ENCODE assay signal across 31 cellular contexts in the genomic region with DNA sequence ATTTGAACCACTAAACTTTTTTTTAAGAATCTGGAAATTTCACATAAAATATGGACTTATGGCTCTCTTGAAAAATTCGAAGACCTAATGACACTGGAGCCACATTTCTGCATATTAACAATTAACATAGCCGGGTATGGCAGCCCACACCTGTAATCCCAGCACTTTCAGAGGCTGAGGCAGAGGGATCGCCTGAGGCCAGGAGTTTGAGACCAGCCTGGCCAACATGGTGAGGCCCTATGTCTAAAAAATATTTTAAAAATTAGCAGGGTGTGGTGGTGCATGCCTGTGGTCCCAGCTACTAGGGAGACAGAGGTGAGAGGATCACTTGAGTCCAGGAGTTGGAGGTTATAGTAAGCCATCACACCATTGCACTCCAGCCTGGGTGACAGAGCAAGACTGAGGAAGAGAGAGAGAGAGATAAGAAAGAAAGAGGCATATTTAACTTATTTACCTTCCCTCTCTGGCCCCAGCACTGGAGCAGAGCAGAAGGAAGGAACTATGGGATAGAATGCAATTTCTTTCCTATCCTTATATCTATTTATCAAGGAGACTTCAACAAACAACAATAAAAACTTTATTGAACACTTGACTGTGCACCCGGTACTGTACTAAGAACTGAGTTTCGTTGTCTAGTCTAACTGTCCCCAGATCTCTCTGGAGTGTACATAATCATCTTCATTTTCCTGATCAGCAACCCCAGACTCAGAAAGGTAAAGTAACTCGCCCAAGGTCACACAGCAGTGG.
"Had no signal": no experiment of that assay in that cellular context is flagged by ENCODE, and none has a peak within 500 bp of the region (broad histone marks: within the 10 kb centered on the region; RNA-seq: fewer than 3 reads in every experiment).

No MANE protein-coding gene starts in this region.

- H3K27ac Mint-ChIP-seq: activated CD4-positive, alpha-beta memory T cell treated with anti-CD3 and anti-CD28 coated beads, Interleukin-2, amount 10 ng/mL, durations not matched to agents 7 days and 5 days; activated CD8-positive, alpha-beta memory T cell treated with anti-CD3 and anti-CD28 coated beads, Interleukin-2, amount 10 ng/mL, durations not matched to agents 7 days and 5 days; activated naive CD4-positive, alpha-beta T cell treated with anti-CD3 and anti-CD28 coated beads, Interleukin-2, amount 10 ng/mL, durations not matched to agents 7 days and 5 days; activated naive CD8-positive, alpha-beta T cell; activated naive CD8-positive, alpha-beta T cell treated with anti-CD3 and anti-CD28 coated beads, Interleukin-2, amount 50 U/mL, for 24 hours had no signal

- H3K4me1 Mint-ChIP-seq: activated CD4-positive, alpha-beta memory T cell treated with anti-CD3 and anti-CD28 coated beads, Interleukin-2, amount 10 ng/mL, durations not matched to agents 7 days and 5 days; activated CD8-positive, alpha-beta memory T cell treated with anti-CD3 and anti-CD28 coated beads, Interleukin-2, amount 10 ng/mL, durations not matched to agents 7 days and 5 days; activated naive CD4-positive, alpha-beta T cell treated with anti-CD3 and anti-CD28 coated beads, Interleukin-2, amount 10 ng/mL, durations not matched to agents 7 days and 5 days; activated naive CD8-positive, alpha-beta T cell treated with anti-CD3 and anti-CD28 coated beads, Interleukin-2, amount 50 U/mL, for 24 hours had no signal

- DNase-seq: activated CD4-positive, alpha-beta memory T cell treated with anti-CD3 and anti-CD28 coated beads, Interleukin-2, amount 10 ng/mL, durations not matched to agents 7 days and 5 days; activated CD4-positive, alpha-beta T cell treated with anti-CD3 and anti-CD28 coated beads for 1 hour; activated CD4-positive, alpha-beta T cell treated with anti-CD3 and anti-CD28 coated beads for 48 hours; activated CD4-positive, CD25-positive, alpha-beta regulatory T cell; activated CD8-positive, alpha-beta memory T cell treated with anti-CD3 and anti-CD28 coated beads for 24 hours; activated CD8-positive, alpha-beta memory T cell treated with anti-CD3 and anti-CD28 coated beads, Interleukin-2, amount 10 ng/mL, durations not matched to agents 7 days and 5 days; activated CD8-positive, alpha-beta memory T cell treated with anti-CD3 and anti-CD28 coated beads, Interleukin-2, amount 50 U/mL, for 48 hours; activated effector memory CD4-positive, alpha-beta T cell treated with Interleukin-2 at 50 U/mL for 16 hours; activated naive CD4-positive, alpha-beta T cell treated with anti-CD3 and anti-CD28 coated beads, Interleukin-2, amount 10 ng/mL, durations not matched to agents 7 days and 5 days; activated naive CD8-positive, alpha-beta T cell treated with anti-CD3 and anti-CD28 coated beads, Interleukin-2, amount 50 U/mL, for 24 hours; activated T-cell treated with anti-CD3 and anti-CD28 coated beads, Interleukin-2, amount 50 U/mL, for 48 hours; aorta; brain microvascular endothelial cell; central memory CD4-positive, alpha-beta T cell; Kasumi-1; MM.1S; MV-4-11; NCI-H1092; NCI-H1436 treated with DMSO at 0.1 percent for 48 hours; NCI-H1694 treated with DMSO at 0.1 percent for 48 hours; NCI-H2029; NCI-H345; NCI-H524 treated with DMSO at 0.1 percent for 48 hours; OCI-M1; Right ventricle myocardium superior; SW 1271; T-helper 1 cell; T-helper 2 cell; T-helper 9 cell; WERI-Rb-1 had no signal

- H3K4me3 Mint-ChIP-seq: activated CD4-positive, alpha-beta memory T cell treated with anti-CD3 and anti-CD28 coated beads, Interleukin-2, amount 10 ng/mL, durations not matched to agents 7 days and 5 days; activated CD8-positive, alpha-beta memory T cell treated with anti-CD3 and anti-CD28 coated beads, Interleukin-2, amount 10 ng/mL, durations not matched to agents 7 days and 5 days; activated naive CD4-positive, alpha-beta T cell treated with anti-CD3 and anti-CD28 coated beads, Interleukin-2, amount 10 ng/mL, durations not matched to agents 7 days and 5 days; activated naive CD8-positive, alpha-beta T cell; activated naive CD8-positive, alpha-beta T cell treated with anti-CD3 and anti-CD28 coated beads, Interleukin-2, amount 50 U/mL, for 24 hours had no signal

- H3K36me3 ChIP-seq: brain microvascular endothelial cell, WERI-Rb-1 had no signal

- ATAC-seq: activated CD8-positive, alpha-beta memory T cell treated with anti-CD3 and anti-CD28 coated beads, Interleukin-2, amount 10 ng/mL, durations not matched to agents 7 days and 5 days; activated naive CD8-positive, alpha-beta T cell treated with anti-CD3 and anti-CD28 coated beads, Interleukin-2, amount 50 U/mL, for 24 hours had no signal

- H3K9me3 Mint-ChIP-seq: activated CD4-positive, alpha-beta memory T cell treated with anti-CD3 and anti-CD28 coated beads, Interleukin-2, amount 10 ng/mL, durations not matched to agents 7 days and 5 days; activated naive CD4-positive, alpha-beta T cell treated with anti-CD3 and anti-CD28 coated beads, Interleukin-2, amount 10 ng/mL, durations not matched to agents 7 days and 5 days; activated naive CD8-positive, alpha-beta T cell treated with anti-CD3 and anti-CD28 coated beads, Interleukin-2, amount 50 U/mL, for 24 hours had no signal

- H3K27ac ChIP-seq: brain microvascular endothelial cell, WERI-Rb-1 had no signal

- H3K36me3 Mint-ChIP-seq: activated CD8-positive, alpha-beta memory T cell treated with anti-CD3 and anti-CD28 coated beads, Interleukin-2, amount 10 ng/mL, durations not matched to agents 7 days and 5 days; activated naive CD4-positive, alpha-beta T cell treated with anti-CD3 and anti-CD28 coated beads, Interleukin-2, amount 10 ng/mL, durations not matched to agents 7 days and 5 days; activated naive CD8-positive, alpha-beta T cell had no signal
